In the genomic region with DNA sequence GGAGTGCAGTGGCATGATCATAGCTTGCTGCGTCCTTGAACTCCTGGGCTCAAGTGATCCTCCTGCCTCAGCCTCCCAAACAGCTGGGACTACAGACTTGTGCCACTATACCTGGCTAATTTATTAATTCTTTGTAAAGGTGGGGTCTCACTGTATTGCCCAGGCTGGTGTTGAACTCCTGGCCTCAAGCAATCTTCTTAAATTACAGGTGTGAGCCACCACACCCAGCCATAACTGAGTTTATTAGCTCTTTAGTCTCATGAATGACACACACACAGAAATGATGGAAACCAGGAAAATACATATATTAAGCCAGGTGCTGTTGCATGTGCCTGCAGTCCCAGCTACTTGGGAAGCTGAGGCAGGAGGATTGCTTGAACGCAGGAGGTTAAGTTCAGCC, we compare ENCODE assay signal across 8 cellular contexts.
"Had no signal": no experiment of that assay in that cellular context is flagged by ENCODE, and none has a peak within 500 bp of the region (broad histone marks: within the 10 kb centered on the region; RNA-seq: fewer than 3 reads in every experiment).

No MANE protein-coding gene starts in this region.

- H3K4me1 Mint-ChIP-seq: IgD-negative memory B cell had no signal

- H3K9me3 ChIP-seq: HAP-1 had no signal

- H3K9me3 Mint-ChIP-seq: IgD-negative memory B cell had no signal

- DNase-seq: GM23248, GOT3, H7, KBM-7 had no signal

- H2AFZ ChIP-seq: GM23248 had no signal

- H3K4me3 ChIP-seq: GM23248, HAP-1 had no signal

- H3K27ac Mint-ChIP-seq: IgD-negative memory B cell had no signal

- ATAC-seq: HCT116 had no signal

- H3K9ac ChIP-seq: GM23248 had no signal

- H3K27me3 Mint-ChIP-seq: IgD-negative memory B cell had no signal

- H3K4me3 Mint-ChIP-seq: IgD-negative memory B cell had no signal

- FAIRE-seq: HTR-8/SVneo had no signal

- H3K27ac ChIP-seq: GM23248 had no signal
